8 cellular contexts compared by ENCODE assay signal in the genomic region with DNA sequence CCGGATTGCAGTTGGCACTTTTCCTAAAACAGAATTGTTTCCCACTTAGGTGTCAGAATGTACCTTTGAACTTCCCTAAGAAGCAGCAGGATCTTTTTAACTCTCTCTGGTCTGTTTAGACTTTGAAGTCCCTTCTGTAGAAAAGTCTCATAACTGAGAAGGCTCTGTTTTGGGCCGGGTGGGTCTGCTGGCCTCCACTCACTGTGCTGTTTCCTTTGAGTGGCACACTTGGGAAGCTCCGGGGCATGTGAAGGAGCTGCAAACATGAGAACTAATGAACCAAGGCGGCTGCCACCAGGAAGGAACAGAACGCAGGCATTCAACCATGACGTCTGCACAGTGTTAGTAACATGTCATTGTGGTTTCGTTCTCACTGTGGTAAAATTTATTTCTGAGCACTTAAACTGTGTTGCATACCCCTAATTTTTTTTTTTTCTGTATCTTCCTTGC. TPM values are rescaled to one million over a fixed set of nuclear protein-coding genes. Genes with fewer than 3 reads are reported as not detected.
DNase-seq lines count a peak whose midpoint lies in the region; ATAC-seq and TF ChIP-seq lines count a peak whose summit lies in the region.

No MANE protein-coding gene starts in this region.

- H3K79me2 ChIP-seq in OCI-LY3 (ENCODE audit: low read length): no peaks in the 10 kb centered on the region

- 0 out of 22 replicates have a peak overlapping the region, but pooled peaks of 2 of the 11 experiments have one; percentile 13 to 31 for H3K9ac ChIP-seq in BLaER1 treated with 17β-estradiol and CSF1 and Interleukin-3, amounts not matched to agents 10 nM and 100 nM
- peak overlapping the region; percentile 44 for H3K9ac ChIP-seq in OCI-LY3 (ENCODE audit: low read length)

- H3K9me3 Mint-ChIP-seq in activated T-helper 2 cell treated with anti-CD3 and anti-CD28 coated beads, Interferon-gamma antibody, Interleukin-2, Interleukin-4, amounts not matched to agents 10 μg/mL and 5 μg/mL and 100 μg/mL, durations not matched to agents 14 hours and 24 hours and 36 hours: no peaks in the 10 kb centered on the region
- no peaks in the 10 kb centered on the region for H3K9me3 Mint-ChIP-seq in naive thymus-derived CD8-positive, alpha-beta T cell

- H3K27me3 ChIP-seq in BLaER1 treated with 17β-estradiol and CSF1 and Interleukin-3, amounts not matched to agents 10 nM and 100 nM: peaks cover 14 to 60% (median 53%) of the 10 kb centered on the region in 11 experiments; a peak in 21 of 22 replicates
- no peaks in the 10 kb centered on the region for H3K27me3 ChIP-seq in OCI-LY3 (ENCODE audit: low read depth, low read length)

- peaks cover 64% of the 10 kb centered on the region for H3K4me1 Mint-ChIP-seq in activated T-helper 2 cell treated with anti-CD3 and anti-CD28 coated beads, Interferon-gamma antibody, Interleukin-2, Interleukin-4, amounts not matched to agents 10 μg/mL and 5 μg/mL and 100 μg/mL, durations not matched to agents 14 hours and 24 hours and 36 hours (ENCODE audit: low read depth)
- H3K4me1 Mint-ChIP-seq in naive thymus-derived CD8-positive, alpha-beta T cell: peaks cover 27 to 82% (median 64%) of the 10 kb centered on the region in 4 donors

- 0 out of 22 replicates have a peak overlapping the region, but pooled peaks of 1 of the 11 experiments have one; percentile 35 for H3K27ac ChIP-seq in BLaER1 treated with 17β-estradiol and CSF1 and Interleukin-3, amounts not matched to agents 10 nM and 100 nM
- H3K27ac ChIP-seq in OCI-LY3 (ENCODE audit: low read length): peak overlapping the region; percentile 91

- peak; percentile 43 for DNase-seq in activated T-helper 2 cell treated with anti-CD3 and anti-CD28 coated beads, Interferon-gamma antibody, Interleukin-2, Interleukin-4, amounts not matched to agents 10 μg/mL and 5 μg/mL and 100 μg/mL, durations not matched to agents 14 hours and 24 hours and 36 hours (ENCODE audit: low spot score)
- DNase-seq in naive thymus-derived CD8-positive, alpha-beta T cell: peak; percentile 50 to 91 (median 84)
- DNase-seq in ecto neural progenitor cell (ENCODE audit: low spot score) (no peak), iPS-NIHi11 (ENCODE audit: low spot score) (no peak)

- intact Hi-C loops in activated T-helper 2 cell treated with anti-CD3 and anti-CD28 coated beads, Interferon-gamma antibody, Interleukin-2, Interleukin-4, amounts not matched to agents 10 μg/mL and 5 μg/mL and 100 μg/mL, durations not matched to agents 14 hours and 24 hours and 36 hours (cut with micrococcal nuclease): loop anchor here (10.0 kb wide), 1 partner anchor 342 kb away; no protein-coding TSS in a partner anchor

- H3K36me3 Mint-ChIP-seq in activated T-helper 2 cell treated with anti-CD3 and anti-CD28 coated beads, Interferon-gamma antibody, Interleukin-2, Interleukin-4, amounts not matched to agents 10 μg/mL and 5 μg/mL and 100 μg/mL, durations not matched to agents 14 hours and 24 hours and 36 hours (ENCODE audit: low read depth): peaks cover 62% of the 10 kb centered on the region
- peaks cover 12 to 85% (median 31%) of the 10 kb centered on the region in 3 donors for H3K36me3 Mint-ChIP-seq in naive thymus-derived CD8-positive, alpha-beta T cell

- peaks cover 0 to 13% (median 0%) of the 10 kb centered on the region in 11 experiments; a peak in 3 of 22 replicates for H4K20me1 ChIP-seq in BLaER1 treated with 17β-estradiol and CSF1 and Interleukin-3, amounts not matched to agents 10 nM and 100 nM
- H4K20me1 ChIP-seq in OCI-LY3 (ENCODE audit: insufficient read depth, low read length): no peaks in the 10 kb centered on the region

- peaks cover 30 to 46% (median 38%) of the 10 kb centered on the region in 10 experiments for H3K4me1 ChIP-seq in BLaER1 treated with 17β-estradiol and CSF1 and Interleukin-3, amounts not matched to agents 10 nM and 100 nM
- peaks cover 70% of the 10 kb centered on the region for H3K4me1 ChIP-seq in OCI-LY3 (ENCODE audit: low read length)

- peak; percentile 59 for ATAC-seq in GM21825 (IDR thresholded peaks at IDR 0.05; ENCODE audit: unreplicated experiment)
- peak; percentile 59 to 86 for ATAC-seq in naive thymus-derived CD8-positive, alpha-beta T cell
- ATAC-seq in GM21515 (IDR thresholded peaks at IDR 0.05; ENCODE audit: unreplicated experiment): no peak

- H3K4me3 ChIP-seq in BLaER1 treated with 17β-estradiol and CSF1 and Interleukin-3, amounts not matched to agents 10 nM and 100 nM: no peak overlapping the region
- peak overlapping the region; percentile 23 for H3K4me3 ChIP-seq in OCI-LY3 (ENCODE audit: low read length)

- no peak for TF ChIP-seq CTCF in OCI-LY3 (IDR thresholded peaks at IDR 0.05; ENCODE audit: low read depth, low read length)

- 0 out of 2 replicates have a peak overlapping the region, but pooled peaks have one; percentile 18 for H2AFZ ChIP-seq in OCI-LY3 (ENCODE audit: low read depth, low read length)

- H3K4me2 ChIP-seq in BLaER1 treated with 17β-estradiol and CSF1 and Interleukin-3, amounts not matched to agents 10 nM and 100 nM: peak overlapping the region; percentile 76 to 98 (median 96)
- peak overlapping the region; percentile 88 for H3K4me2 ChIP-seq in OCI-LY3 (ENCODE audit: low read length)

- H3K27me3 Mint-ChIP-seq in activated T-helper 2 cell treated with anti-CD3 and anti-CD28 coated beads, Interferon-gamma antibody, Interleukin-2, Interleukin-4, amounts not matched to agents 10 μg/mL and 5 μg/mL and 100 μg/mL, durations not matched to agents 14 hours and 24 hours and 36 hours (ENCODE audit: low read depth): no peaks in the 10 kb centered on the region
- no peaks in the 10 kb centered on the region for H3K27me3 Mint-ChIP-seq in naive thymus-derived CD8-positive, alpha-beta T cell

- H3K4me3 Mint-ChIP-seq in activated T-helper 2 cell treated with anti-CD3 and anti-CD28 coated beads, Interferon-gamma antibody, Interleukin-2, Interleukin-4, amounts not matched to agents 10 μg/mL and 5 μg/mL and 100 μg/mL, durations not matched to agents 14 hours and 24 hours and 36 hours (ENCODE audit: low read depth): peak overlapping the region; percentile 76
- H3K4me3 Mint-ChIP-seq in naive thymus-derived CD8-positive, alpha-beta T cell: peak overlapping the region; percentile 72 to 90 (median 84)

- POLR2A ChIA-PET in naive thymus-derived CD8-positive, alpha-beta T cell (lab: Charles Lee): interaction anchor here (0.6 to 5.2 kb wide), 10 partner anchors 9 to 123 kb away, joined by 3 to 47 read pairs (median 4); partner anchors contain the start of genes RCAN3, SRRM1 and STPG1

- H3K36me3 ChIP-seq in BLaER1 treated with 17β-estradiol and CSF1 and Interleukin-3, amounts not matched to agents 10 nM and 100 nM: no peaks in the 10 kb centered on the region
- H3K36me3 ChIP-seq in OCI-LY3 (replicated peaks; ENCODE audit: low read depth, low read length): no peaks in the 10 kb centered on the region

- H3K27ac Mint-ChIP-seq in activated T-helper 2 cell treated with anti-CD3 and anti-CD28 coated beads, Interferon-gamma antibody, Interleukin-2, Interleukin-4, amounts not matched to agents 10 μg/mL and 5 μg/mL and 100 μg/mL, durations not matched to agents 14 hours and 24 hours and 36 hours: peak overlapping the region; percentile 98
- H3K27ac Mint-ChIP-seq in naive thymus-derived CD8-positive, alpha-beta T cell: peak overlapping the region; percentile 98 to 100 (median 99)

- H3K9me3 ChIP-seq in BLaER1 treated with 17β-estradiol and CSF1 and Interleukin-3, amounts not matched to agents 10 nM and 100 nM (replicated peaks in 1 of 11): no peaks in the 10 kb centered on the region
- no peaks in the 10 kb centered on the region for H3K9me3 ChIP-seq in OCI-LY3 (ENCODE audit: insufficient read depth, low read length)

RNA-seq across cellular contexts. Expression of gene NCMAP, which starts 19.5 kb away (rescaled TPM):
- total RNA-seq in activated T-helper 2 cell treated with anti-CD3 and anti-CD28 coated beads, Interferon-gamma antibody, Interleukin-2, Interleukin-4, amounts not matched to agents 10 μg/mL and 5 μg/mL and 100 μg/mL, durations not matched to agents 14 hours and 24 hours and 36 hours: not detected in 2 replicates
- total RNA-seq in naive thymus-derived CD8-positive, alpha-beta T cell: under 1 TPM in 1 of 2 experiments, not detected in 1; 0.21 TPM
- under 1 TPM in 2 of 3 donors, not detected in 1; 0.03 to 0.09 TPM for polyA plus RNA-seq in naive thymus-derived CD8-positive, alpha-beta T cell

RNA-seq across cellular contexts. Expression of gene RCAN3, which starts 33.8 kb away (rescaled TPM):
- 31.9 and 33.8 TPM in 2 replicates for total RNA-seq in activated T-helper 2 cell treated with anti-CD3 and anti-CD28 coated beads, Interferon-gamma antibody, Interleukin-2, Interleukin-4, amounts not matched to agents 10 μg/mL and 5 μg/mL and 100 μg/mL, durations not matched to agents 14 hours and 24 hours and 36 hours
- total RNA-seq in naive thymus-derived CD8-positive, alpha-beta T cell: 100 to 1,000 TPM; 212 to 217 TPM
- 100 to 1,000 TPM; 103 to 152 (median 150) TPM for polyA plus RNA-seq in naive thymus-derived CD8-positive, alpha-beta T cell

Comparison
In these comparisons a context has a peak if more than half of its experiments do, and no peak if none do; other contexts are left out.
1. DNase-seq: peak in activated T-helper 2 cell treated with anti-CD3 and anti-CD28 coated beads, Interferon-gamma antibody, Interleukin-2, Interleukin-4, amounts not matched to agents 10 μg/mL and 5 μg/mL and 100 μg/mL, durations not matched to agents 14 hours and 24 hours and 36 hours (single experiment) and naive thymus-derived CD8-positive, alpha-beta T cell (10 of 10); none in ecto neural progenitor cell (single experiment) and iPS-NIHi11 (single experiment).